ENCODE assay signal across 9 cellular contexts in genomic region chr11:123475478-123475877, GRCh38. TPM values are rescaled to one million over a fixed set of nuclear protein-coding genes. Genes with fewer than 3 reads are reported as not detected.
DNase-seq lines count a peak whose midpoint lies in the region; ATAC-seq and TF ChIP-seq lines count a peak whose summit lies in the region.
"Had no signal": no experiment of that assay in that cellular context is flagged by ENCODE, and none has a peak within 500 bp of the region (broad histone marks: within the 10 kb centered on the region; RNA-seq: fewer than 3 reads in every experiment).

No MANE protein-coding gene starts in this region.

- peak; percentile 30 for DNase-seq in NCI-H2029 treated with DMSO at 0.1 percent for 48 hours (lab: John Stamatoyannopoulos, UW)
- no peak for DNase-seq in NCI-H2029 (lab: John Stamatoyannopoulos, UW)
- no peak for DNase-seq in MM.1S
- peak; percentile 66 for DNase-seq in astrocyte of the spinal cord (ENCODE audit: low read depth, low spot score)
- no peak for DNase-seq in osteoblast (ENCODE audit: insufficient read length, low spot score, missing footprints)
- DNase-seq in SIG-M5 (lab: John Stamatoyannopoulos, UW) = no peak
- no peak for DNase-seq in middle frontal gyrus (ENCODE audit: extremely low spot score, low spot score)
- DNase-seq: NK-92 treated with Interleukin-12 subunit alpha and Interleukin-12 subunit beta, amount 100 ng/mL, for 24 hours had no signal

- H3K36me3 ChIP-seq in MM.1S (replicated peaks; ENCODE audit: insufficient read depth, low read length) (no peaks in the 10 kb centered on the region), osteoblast (ENCODE audit: insufficient read depth, low read length) (no peaks in the 10 kb centered on the region)

- H3K9me3 ChIP-seq in MM.1S (replicated peaks; ENCODE audit: insufficient read depth, low read length) (no peaks in the 10 kb centered on the region), osteoblast (ENCODE audit: low read depth, low read length) (no peaks in the 10 kb centered on the region)

- in situ Hi-C loops in astrocyte of the spinal cord (cut with HindIII; ENCODE audit: low sequenced_read_pairs) = no loop called here

- no peaks in the 10 kb centered on the region for H4K20me1 ChIP-seq in MM.1S (ENCODE audit: insufficient read depth, low read length)
- no peaks in the 10 kb centered on the region for H4K20me1 ChIP-seq in osteoblast (ENCODE audit: insufficient read depth, low read length)

- no peak overlapping the region for H3K9ac ChIP-seq in MM.1S (ENCODE audit: low read length)

- H3K4me3 ChIP-seq in MM.1S (ENCODE audit: low read length) (no peak overlapping the region), astrocyte of the spinal cord (ENCODE audit: low read depth, low read length) (no peak overlapping the region), osteoblast (ENCODE audit: insufficient read depth, low read length) (no peak overlapping the region)

- H3K27me3 ChIP-seq in MM.1S (replicated peaks; ENCODE audit: insufficient read depth, low read length) = 0 out of 2 replicates have a peak, but pooled peaks cover 4% of the 10 kb centered on the region
- no peaks in the 10 kb centered on the region for H3K27me3 ChIP-seq in osteoblast (ENCODE audit: insufficient read depth, low read length)

- peaks cover 14% of the 10 kb centered on the region for H3F3A ChIP-seq in MM.1S (ENCODE audit: insufficient read depth, low read length)

- H3K4me2 ChIP-seq in MM.1S (ENCODE audit: low read depth, low read length) (no peak overlapping the region), osteoblast (ENCODE audit: insufficient read depth, low read length) (peak overlapping the region; percentile 42)

- H3K27ac ChIP-seq in MM.1S (ENCODE audit: low read length) (no peak overlapping the region), osteoblast (ENCODE audit: low read depth, low read length) (peak overlapping the region; percentile 96)

- no peak overlapping the region for H2AFZ ChIP-seq in MM.1S (ENCODE audit: low read length)
- no peak overlapping the region for H2AFZ ChIP-seq in osteoblast (ENCODE audit: low read length)

- no peaks in the 10 kb centered on the region for H3K79me2 ChIP-seq in MM.1S (ENCODE audit: low read length)
- peaks cover 63% of the 10 kb centered on the region for H3K79me2 ChIP-seq in osteoblast (ENCODE audit: insufficient read depth, low read length)

- TF ChIP-seq CTCF in MM.1S (IDR thresholded peaks at IDR 0.05; ENCODE audit: low read length) (peak; percentile 21), astrocyte of the spinal cord (IDR thresholded peaks at IDR 0.05; ENCODE audit: low read depth, low read length) (peak; percentile 31), osteoblast (IDR thresholded peaks at IDR 0.05; ENCODE audit: extremely low read depth, low read depth, low read length) (peak; percentile 47)

- H3K4me1 ChIP-seq in MM.1S (ENCODE audit: low read length) (peaks cover 5% of the 10 kb centered on the region), osteoblast (ENCODE audit: insufficient read depth, low read length) (peaks cover 48% of the 10 kb centered on the region)

- ATAC-seq in HG03108 (IDR thresholded peaks at IDR 0.05; ENCODE audit: unreplicated experiment) = no peak

- H3K9me2 ChIP-seq in MM.1S (replicated peaks; ENCODE audit: insufficient read depth, low read length) = no peaks in the 10 kb centered on the region

RNA-seq across cellular contexts. Expression of gene GRAMD1B, which starts 45.4 kb away (rescaled TPM):
- total RNA-seq in osteoblast = 15.2 and 16.8 TPM in 2 replicates

Comparison
In these comparisons a context has a peak if more than half of its experiments do, and no peak if none do; other contexts are left out.
1. DNase-seq: peak in NCI-H2029 treated with DMSO at 0.1 percent for 48 hours (single experiment) and astrocyte of the spinal cord (single experiment); none in NCI-H2029 (single experiment), MM.1S (single experiment), osteoblast (single experiment), SIG-M5 (single experiment) and middle frontal gyrus (single experiment).
2. Peak in every context shown above with its lines, with median percentiles within 50 percentile points of each other: CTCF ChIP-seq.